Comparison of ENCODE assay signal across 1 cellular context in the genomic region with DNA sequence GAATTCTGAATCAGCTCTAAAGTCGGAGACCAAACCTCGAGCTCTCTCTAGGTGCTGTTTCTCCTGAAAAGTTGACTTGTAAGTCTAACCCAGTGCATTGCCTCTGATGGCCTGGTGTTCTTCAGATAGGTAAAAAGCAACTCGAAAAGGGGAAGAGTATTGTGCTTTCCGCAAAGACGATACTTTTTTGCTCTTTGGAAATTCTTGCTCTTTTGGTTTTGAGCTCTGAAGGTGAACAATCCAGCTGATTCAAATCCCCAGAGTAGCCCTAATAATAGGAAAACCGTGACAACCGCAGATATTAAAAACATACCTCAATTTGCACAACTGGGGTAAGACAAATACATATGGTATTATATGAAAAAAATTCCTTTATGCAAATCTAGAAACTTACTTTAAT.
TF ChIP-seq lines count a peak whose summit lies in the region.

No MANE protein-coding gene starts in this region.

TF ChIP-seq in GM12878, 131 proteins besides CTCF, POLR2A, EP300 and RAD21 (continued from another document and continues in another):
- TF ChIP-seq, protein P1, sequence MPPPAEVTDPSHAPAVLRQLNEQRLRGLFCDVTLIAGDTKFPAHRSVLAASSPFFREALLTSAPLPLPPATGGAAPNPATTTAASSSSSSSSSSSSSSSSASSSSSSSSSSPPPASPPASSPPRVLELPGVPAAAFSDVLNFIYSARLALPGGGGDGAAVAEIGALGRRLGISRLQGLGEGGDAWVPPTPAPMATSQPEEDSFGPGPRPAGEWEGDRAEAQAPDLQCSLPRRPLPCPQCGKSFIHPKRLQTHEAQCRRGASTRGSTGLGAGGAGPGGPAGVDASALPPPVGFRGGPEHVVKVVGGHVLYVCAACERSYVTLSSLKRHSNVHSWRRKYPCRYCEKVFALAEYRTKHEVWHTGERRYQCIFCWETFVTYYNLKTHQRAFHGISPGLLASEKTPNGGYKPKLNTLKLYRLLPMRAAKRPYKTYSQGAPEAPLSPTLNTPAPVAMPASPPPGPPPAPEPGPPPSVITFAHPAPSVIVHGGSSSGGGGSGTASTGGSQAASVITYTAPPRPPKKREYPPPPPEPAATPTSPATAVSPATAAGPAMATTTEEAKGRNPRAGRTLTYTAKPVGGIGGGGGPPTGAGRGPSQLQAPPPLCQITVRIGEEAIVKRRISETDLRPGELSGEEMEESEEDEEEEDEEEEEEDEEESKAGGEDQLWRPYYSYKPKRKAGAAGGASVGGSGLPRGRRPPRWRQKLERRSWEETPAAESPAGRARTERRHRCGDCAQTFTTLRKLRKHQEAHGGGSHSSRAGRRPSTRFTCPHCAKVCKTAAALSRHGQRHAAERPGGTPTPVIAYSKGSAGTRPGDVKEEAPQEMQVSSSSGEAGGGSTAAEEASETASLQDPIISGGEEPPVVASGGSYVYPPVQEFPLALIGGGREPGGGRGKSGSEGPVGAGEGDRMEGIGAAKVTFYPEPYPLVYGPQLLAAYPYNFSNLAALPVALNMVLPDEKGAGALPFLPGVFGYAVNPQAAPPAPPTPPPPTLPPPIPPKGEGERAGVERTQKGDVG (CRISPR knock-in tag; IDR thresholded peaks at IDR 0.05): no peak
- TF ChIP-seq NFIC (IDR thresholded peaks at IDR 0.05; ENCODE audit: low read depth, low read length): peak; percentile 92
- TF ChIP-seq ZNF207 (IDR thresholded peaks at IDR 0.05; ENCODE audit: borderline replicate concordance): no peak
- no peak for TF ChIP-seq TARDBP (IDR thresholded peaks at IDR 0.05; ENCODE audit: borderline replicate concordance)
- TF ChIP-seq CHD4 (IDR thresholded peaks at IDR 0.05): no peak
- TF ChIP-seq BHLHE40 (IDR thresholded peaks at IDR 0.05; ENCODE audit: borderline replicate concordance in 1 of 2, low read depth in 2 of 2, low read length in 1 of 2): no peak
- TF ChIP-seq IKZF2 (IDR thresholded peaks at IDR 0.05): peak; percentile 60 to 67; a peak in 2 of 4 replicates
- TF ChIP-seq CHD2 (IDR thresholded peaks at IDR 0.05; ENCODE audit: borderline replicate concordance, low read depth, low read length): no peak
- TF ChIP-seq, protein P2, sequence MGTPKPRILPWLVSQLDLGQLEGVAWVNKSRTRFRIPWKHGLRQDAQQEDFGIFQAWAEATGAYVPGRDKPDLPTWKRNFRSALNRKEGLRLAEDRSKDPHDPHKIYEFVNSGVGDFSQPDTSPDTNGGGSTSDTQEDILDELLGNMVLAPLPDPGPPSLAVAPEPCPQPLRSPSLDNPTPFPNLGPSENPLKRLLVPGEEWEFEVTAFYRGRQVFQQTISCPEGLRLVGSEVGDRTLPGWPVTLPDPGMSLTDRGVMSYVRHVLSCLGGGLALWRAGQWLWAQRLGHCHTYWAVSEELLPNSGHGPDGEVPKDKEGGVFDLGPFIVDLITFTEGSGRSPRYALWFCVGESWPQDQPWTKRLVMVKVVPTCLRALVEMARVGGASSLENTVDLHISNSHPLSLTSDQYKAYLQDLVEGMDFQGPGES (IDR thresholded peaks at IDR 0.05): no peak
- TF ChIP-seq SPI1 (IDR thresholded peaks at IDR 0.05; ENCODE audit: borderline replicate concordance, insufficient read depth, low read depth, low read length): peak; percentile 68
- no peak for TF ChIP-seq POU2F2 (IDR thresholded peaks at IDR 0.05; ENCODE audit: borderline replicate concordance, low read depth, low read length)
- TF ChIP-seq CREB1 (IDR thresholded peaks at IDR 0.05; ENCODE audit: low read depth): peak; percentile 14; the same call in 1 of the 2 replicates
- no peak for TF ChIP-seq IRF4 (IDR thresholded peaks at IDR 0.05; ENCODE audit: low read depth, low read length)
- no peak for TF ChIP-seq CBX3 (IDR thresholded peaks at IDR 0.05; ENCODE audit: borderline replicate concordance, low read depth)
- no peak for TF ChIP-seq YBX1 (IDR thresholded peaks at IDR 0.05)
- TF ChIP-seq JUNB (IDR thresholded peaks at IDR 0.05): peak; percentile 69
- no peak for TF ChIP-seq KDM1A (IDR thresholded peaks at IDR 0.05; ENCODE audit: borderline replicate concordance)
- no peak for TF ChIP-seq KAT2A (conservative IDR thresholded peaks at IDR 0.05; ENCODE audit: control insufficient read depth, low read depth, low read length)
- no peak for TF ChIP-seq FOXK2 (IDR thresholded peaks at IDR 0.05)
- TF ChIP-seq, protein P3, sequence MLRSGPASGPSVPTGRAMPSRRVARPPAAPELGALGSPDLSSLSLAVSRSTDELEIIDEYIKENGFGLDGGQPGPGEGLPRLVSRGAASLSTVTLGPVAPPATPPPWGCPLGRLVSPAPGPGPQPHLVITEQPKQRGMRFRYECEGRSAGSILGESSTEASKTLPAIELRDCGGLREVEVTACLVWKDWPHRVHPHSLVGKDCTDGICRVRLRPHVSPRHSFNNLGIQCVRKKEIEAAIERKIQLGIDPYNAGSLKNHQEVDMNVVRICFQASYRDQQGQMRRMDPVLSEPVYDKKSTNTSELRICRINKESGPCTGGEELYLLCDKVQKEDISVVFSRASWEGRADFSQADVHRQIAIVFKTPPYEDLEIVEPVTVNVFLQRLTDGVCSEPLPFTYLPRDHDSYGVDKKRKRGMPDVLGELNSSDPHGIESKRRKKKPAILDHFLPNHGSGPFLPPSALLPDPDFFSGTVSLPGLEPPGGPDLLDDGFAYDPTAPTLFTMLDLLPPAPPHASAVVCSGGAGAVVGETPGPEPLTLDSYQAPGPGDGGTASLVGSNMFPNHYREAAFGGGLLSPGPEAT (IDR thresholded peaks at IDR 0.05; ENCODE audit: low read depth): no peak
- TF ChIP-seq RCOR1 (conservative IDR thresholded peaks at IDR 0.05; ENCODE audit: low read depth, low read length): no peak
- 0 out of 2 replicates have a peak, but pooled peaks have one; percentile 31 for TF ChIP-seq STAT3 (IDR thresholded peaks at IDR 0.05; ENCODE audit: low read depth, low read length)
- TF ChIP-seq ETV6 (conservative IDR thresholded peaks at IDR 0.05 in 1 of 2, IDR thresholded peaks at IDR 0.05 in 1 of 2; ENCODE audit: borderline replicate concordance in 1 of 2, low read depth in 1 of 2): no peak
- TF ChIP-seq EGR1 (IDR thresholded peaks at IDR 0.05; ENCODE audit: borderline replicate concordance in 1 of 2, low read depth in 2 of 2, low read length in 2 of 2): no peak
- no peak for TF ChIP-seq ZSCAN29 (IDR thresholded peaks at IDR 0.05)
- no peak for TF ChIP-seq MYC (IDR thresholded peaks at IDR 0.05; ENCODE audit: insufficient read depth, insufficient read length, insufficient replicate concordance, low read length, severe bottlenecking)
- TF ChIP-seq PML (IDR thresholded peaks at IDR 0.05; ENCODE audit: low read length): no peak
- TF ChIP-seq, protein P4, sequence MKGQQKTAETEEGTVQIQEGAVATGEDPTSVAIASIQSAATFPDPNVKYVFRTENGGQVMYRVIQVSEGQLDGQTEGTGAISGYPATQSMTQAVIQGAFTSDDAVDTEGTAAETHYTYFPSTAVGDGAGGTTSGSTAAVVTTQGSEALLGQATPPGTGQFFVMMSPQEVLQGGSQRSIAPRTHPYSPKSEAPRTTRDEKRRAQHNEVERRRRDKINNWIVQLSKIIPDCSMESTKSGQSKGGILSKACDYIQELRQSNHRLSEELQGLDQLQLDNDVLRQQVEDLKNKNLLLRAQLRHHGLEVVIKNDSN (IDR thresholded peaks at IDR 0.05; ENCODE audit: borderline replicate concordance, extremely low read length, insufficient read depth, low read depth, low read length): no peak
- TF ChIP-seq SMC3 (IDR thresholded peaks at IDR 0.05; ENCODE audit: borderline replicate concordance, low read length): no peak
- no peak for TF ChIP-seq SUPT20H (IDR thresholded peaks at IDR 0.05; ENCODE audit: borderline replicate concordance, control insufficient read depth, low read depth, low read length)
- peak; percentile 63 for TF ChIP-seq IKZF1 (conservative IDR thresholded peaks at IDR 0.05)
- no peak for TF ChIP-seq ZZZ3 (IDR thresholded peaks at IDR 0.05; ENCODE audit: control insufficient read depth, insufficient read length, low read depth)
- TF ChIP-seq, protein P5, sequence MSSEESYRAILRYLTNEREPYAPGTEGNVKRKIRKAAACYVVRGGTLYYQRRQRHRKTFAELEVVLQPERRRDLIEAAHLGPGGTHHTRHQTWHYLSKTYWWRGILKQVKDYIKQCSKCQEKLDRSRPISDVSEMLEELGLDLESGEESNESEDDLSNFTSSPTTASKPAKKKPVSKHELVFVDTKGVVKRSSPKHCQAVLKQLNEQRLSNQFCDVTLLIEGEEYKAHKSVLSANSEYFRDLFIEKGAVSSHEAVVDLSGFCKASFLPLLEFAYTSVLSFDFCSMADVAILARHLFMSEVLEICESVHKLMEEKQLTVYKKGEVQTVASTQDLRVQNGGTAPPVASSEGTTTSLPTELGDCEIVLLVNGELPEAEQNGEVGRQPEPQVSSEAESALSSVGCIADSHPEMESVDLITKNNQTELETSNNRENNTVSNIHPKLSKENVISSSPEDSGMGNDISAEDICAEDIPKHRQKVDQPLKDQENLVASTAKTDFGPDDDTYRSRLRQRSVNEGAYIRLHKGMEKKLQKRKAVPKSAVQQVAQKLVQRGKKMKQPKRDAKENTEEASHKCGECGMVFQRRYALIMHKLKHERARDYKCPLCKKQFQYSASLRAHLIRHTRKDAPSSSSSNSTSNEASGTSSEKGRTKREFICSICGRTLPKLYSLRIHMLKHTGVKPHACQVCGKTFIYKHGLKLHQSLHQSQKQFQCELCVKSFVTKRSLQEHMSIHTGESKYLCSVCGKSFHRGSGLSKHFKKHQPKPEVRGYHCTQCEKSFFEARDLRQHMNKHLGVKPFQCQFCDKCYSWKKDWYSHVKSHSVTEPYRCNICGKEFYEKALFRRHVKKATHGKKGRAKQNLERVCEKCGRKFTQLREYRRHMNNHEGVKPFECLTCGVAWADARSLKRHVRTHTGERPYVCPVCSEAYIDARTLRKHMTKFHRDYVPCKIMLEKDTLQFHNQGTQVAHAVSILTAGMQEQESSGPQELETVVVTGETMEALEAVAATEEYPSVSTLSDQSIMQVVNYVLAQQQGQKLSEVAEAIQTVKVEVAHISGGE (CRISPR knock-in tag; IDR thresholded peaks at IDR 0.05): no peak
- TF ChIP-seq STAT1 (conservative IDR thresholded peaks at IDR 0.05): no peak
- TF ChIP-seq MYB (IDR thresholded peaks at IDR 0.05; ENCODE audit: borderline replicate concordance, low read depth, low read length): no peak
- TF ChIP-seq SP1 (IDR thresholded peaks at IDR 0.05; ENCODE audit: low read depth, low read length): no peak
- no peak for TF ChIP-seq ZNF274 (IDR thresholded peaks at IDR 0.05; ENCODE audit: insufficient read depth, insufficient read length)
- TF ChIP-seq, protein P6, sequence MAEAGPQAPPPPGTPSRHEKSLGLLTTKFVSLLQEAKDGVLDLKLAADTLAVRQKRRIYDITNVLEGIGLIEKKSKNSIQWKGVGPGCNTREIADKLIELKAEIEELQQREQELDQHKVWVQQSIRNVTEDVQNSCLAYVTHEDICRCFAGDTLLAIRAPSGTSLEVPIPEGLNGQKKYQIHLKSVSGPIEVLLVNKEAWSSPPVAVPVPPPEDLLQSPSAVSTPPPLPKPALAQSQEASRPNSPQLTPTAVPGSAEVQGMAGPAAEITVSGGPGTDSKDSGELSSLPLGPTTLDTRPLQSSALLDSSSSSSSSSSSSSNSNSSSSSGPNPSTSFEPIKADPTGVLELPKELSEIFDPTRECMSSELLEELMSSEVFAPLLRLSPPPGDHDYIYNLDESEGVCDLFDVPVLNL (IDR thresholded peaks at IDR 0.05; ENCODE audit: low read depth, low read length): no peak
- no peak for TF ChIP-seq BMI1 (IDR thresholded peaks at IDR 0.05; ENCODE audit: borderline replicate concordance)
- TF ChIP-seq NR2C1 (IDR thresholded peaks at IDR 0.05): no peak
- no peak for TF ChIP-seq PAX8 (IDR thresholded peaks at IDR 0.05)
- no peak for TF ChIP-seq TCF12 (IDR thresholded peaks at IDR 0.05; ENCODE audit: low read depth, low read length)
- TF ChIP-seq, protein P7, sequence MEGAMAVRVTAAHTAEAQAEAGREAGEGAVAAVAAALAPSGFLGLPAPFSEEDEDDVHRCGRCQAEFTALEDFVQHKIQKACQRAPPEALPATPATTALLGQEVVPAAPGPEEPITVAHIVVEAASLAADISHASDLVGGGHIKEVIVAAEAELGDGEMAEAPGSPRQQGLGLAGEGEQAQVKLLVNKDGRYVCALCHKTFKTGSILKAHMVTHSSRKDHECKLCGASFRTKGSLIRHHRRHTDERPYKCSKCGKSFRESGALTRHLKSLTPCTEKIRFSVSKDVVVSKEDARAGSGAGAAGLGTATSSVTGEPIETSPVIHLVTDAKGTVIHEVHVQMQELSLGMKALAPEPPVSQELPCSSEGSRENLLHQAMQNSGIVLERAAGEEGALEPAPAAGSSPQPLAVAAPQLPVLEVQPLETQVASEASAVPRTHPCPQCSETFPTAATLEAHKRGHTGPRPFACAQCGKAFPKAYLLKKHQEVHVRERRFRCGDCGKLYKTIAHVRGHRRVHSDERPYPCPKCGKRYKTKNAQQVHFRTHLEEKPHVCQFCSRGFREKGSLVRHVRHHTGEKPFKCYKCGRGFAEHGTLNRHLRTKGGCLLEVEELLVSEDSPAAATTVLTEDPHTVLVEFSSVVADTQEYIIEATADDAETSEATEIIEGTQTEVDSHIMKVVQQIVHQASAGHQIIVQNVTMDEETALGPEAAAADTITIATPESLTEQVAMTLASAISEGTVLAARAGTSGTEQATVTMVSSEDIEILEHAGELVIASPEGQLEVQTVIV (IDR thresholded peaks at IDR 0.05; ENCODE audit: borderline replicate concordance, partially characterized antibody): no peak
- TF ChIP-seq NFXL1 (IDR thresholded peaks at IDR 0.05; ENCODE audit: borderline replicate concordance): no peak
- TF ChIP-seq TAF1 (IDR thresholded peaks at IDR 0.05; ENCODE audit: borderline replicate concordance, low read depth, low read length): peak; percentile 25; the same call in 1 of the 2 replicates
- peak; percentile 31; the same call in 1 of the 2 replicates for TF ChIP-seq ZBED1 (IDR thresholded peaks at IDR 0.05; ENCODE audit: borderline replicate concordance)
- no peak for TF ChIP-seq YY1 (IDR thresholded peaks at IDR 0.05; ENCODE audit: low read depth, low read length)
- TF ChIP-seq, protein P8, sequence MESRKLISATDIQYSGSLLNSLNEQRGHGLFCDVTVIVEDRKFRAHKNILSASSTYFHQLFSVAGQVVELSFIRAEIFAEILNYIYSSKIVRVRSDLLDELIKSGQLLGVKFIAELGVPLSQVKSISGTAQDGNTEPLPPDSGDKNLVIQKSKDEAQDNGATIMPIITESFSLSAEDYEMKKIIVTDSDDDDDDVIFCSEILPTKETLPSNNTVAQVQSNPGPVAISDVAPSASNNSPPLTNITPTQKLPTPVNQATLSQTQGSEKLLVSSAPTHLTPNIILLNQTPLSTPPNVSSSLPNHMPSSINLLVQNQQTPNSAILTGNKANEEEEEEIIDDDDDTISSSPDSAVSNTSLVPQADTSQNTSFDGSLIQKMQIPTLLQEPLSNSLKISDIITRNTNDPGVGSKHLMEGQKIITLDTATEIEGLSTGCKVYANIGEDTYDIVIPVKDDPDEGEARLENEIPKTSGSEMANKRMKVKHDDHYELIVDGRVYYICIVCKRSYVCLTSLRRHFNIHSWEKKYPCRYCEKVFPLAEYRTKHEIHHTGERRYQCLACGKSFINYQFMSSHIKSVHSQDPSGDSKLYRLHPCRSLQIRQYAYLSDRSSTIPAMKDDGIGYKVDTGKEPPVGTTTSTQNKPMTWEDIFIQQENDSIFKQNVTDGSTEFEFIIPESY (IDR thresholded peaks at IDR 0.05): no peak
- TF ChIP-seq MTA3 (IDR thresholded peaks at IDR 0.05; ENCODE audit: borderline replicate concordance, low read length): no peak
- TF ChIP-seq, protein P9, sequence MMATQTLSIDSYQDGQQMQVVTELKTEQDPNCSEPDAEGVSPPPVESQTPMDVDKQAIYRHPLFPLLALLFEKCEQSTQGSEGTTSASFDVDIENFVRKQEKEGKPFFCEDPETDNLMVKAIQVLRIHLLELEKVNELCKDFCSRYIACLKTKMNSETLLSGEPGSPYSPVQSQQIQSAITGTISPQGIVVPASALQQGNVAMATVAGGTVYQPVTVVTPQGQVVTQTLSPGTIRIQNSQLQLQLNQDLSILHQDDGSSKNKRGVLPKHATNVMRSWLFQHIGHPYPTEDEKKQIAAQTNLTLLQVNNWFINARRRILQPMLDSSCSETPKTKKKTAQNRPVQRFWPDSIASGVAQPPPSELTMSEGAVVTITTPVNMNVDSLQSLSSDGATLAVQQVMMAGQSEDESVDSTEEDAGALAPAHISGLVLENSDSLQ (IDR thresholded peaks at IDR 0.05): no peak
